Comparison of ENCODE assay signal across 2 cellular contexts in the genomic region with DNA sequence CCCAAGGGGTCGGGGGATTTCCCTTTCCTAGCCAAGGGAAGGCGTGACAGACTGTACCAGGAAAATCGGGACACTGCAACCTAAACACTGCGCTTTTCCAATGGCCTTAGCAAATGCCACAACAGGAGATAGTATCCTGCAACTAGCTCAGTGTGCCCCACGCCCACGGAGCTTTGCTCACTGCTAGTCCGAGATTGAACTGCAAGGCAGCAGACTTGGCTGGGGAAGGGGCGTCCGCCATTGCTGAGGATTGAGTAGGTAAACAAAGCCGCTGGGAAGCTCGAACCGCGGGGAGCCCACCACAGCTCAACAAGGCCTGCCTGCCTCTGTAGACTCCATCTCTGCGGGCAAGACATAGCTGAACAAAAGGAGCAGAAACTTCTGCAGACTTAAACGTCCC.
TF ChIP-seq lines count a peak whose summit lies in the region.

No MANE protein-coding gene starts in this region.

TF ChIP-seq in GM23338, 12 proteins besides CTCF, POLR2A, EP300 and RAD21 (continued from another document and continues in another):
- TF ChIP-seq, protein P1, sequence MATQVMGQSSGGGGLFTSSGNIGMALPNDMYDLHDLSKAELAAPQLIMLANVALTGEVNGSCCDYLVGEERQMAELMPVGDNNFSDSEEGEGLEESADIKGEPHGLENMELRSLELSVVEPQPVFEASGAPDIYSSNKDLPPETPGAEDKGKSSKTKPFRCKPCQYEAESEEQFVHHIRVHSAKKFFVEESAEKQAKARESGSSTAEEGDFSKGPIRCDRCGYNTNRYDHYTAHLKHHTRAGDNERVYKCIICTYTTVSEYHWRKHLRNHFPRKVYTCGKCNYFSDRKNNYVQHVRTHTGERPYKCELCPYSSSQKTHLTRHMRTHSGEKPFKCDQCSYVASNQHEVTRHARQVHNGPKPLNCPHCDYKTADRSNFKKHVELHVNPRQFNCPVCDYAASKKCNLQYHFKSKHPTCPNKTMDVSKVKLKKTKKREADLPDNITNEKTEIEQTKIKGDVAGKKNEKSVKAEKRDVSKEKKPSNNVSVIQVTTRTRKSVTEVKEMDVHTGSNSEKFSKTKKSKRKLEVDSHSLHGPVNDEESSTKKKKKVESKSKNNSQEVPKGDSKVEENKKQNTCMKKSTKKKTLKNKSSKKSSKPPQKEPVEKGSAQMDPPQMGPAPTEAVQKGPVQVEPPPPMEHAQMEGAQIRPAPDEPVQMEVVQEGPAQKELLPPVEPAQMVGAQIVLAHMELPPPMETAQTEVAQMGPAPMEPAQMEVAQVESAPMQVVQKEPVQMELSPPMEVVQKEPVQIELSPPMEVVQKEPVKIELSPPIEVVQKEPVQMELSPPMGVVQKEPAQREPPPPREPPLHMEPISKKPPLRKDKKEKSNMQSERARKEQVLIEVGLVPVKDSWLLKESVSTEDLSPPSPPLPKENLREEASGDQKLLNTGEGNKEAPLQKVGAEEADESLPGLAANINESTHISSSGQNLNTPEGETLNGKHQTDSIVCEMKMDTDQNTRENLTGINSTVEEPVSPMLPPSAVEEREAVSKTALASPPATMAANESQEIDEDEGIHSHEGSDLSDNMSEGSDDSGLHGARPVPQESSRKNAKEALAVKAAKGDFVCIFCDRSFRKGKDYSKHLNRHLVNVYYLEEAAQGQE (IDR thresholded peaks at IDR 0.05; ENCODE audit: unreplicated experiment) = no peak
- no peak for TF ChIP-seq NANOG (IDR thresholded peaks at IDR 0.05; ENCODE audit: borderline replicate concordance)
- no peak for TF ChIP-seq POLR2AphosphoS5 (IDR thresholded peaks at IDR 0.05; ENCODE audit: low read depth)
- TF ChIP-seq ZNF114 (CRISPR knock-in tag; IDR thresholded peaks at IDR 0.05) = no peak
- TF ChIP-seq, protein P2, sequence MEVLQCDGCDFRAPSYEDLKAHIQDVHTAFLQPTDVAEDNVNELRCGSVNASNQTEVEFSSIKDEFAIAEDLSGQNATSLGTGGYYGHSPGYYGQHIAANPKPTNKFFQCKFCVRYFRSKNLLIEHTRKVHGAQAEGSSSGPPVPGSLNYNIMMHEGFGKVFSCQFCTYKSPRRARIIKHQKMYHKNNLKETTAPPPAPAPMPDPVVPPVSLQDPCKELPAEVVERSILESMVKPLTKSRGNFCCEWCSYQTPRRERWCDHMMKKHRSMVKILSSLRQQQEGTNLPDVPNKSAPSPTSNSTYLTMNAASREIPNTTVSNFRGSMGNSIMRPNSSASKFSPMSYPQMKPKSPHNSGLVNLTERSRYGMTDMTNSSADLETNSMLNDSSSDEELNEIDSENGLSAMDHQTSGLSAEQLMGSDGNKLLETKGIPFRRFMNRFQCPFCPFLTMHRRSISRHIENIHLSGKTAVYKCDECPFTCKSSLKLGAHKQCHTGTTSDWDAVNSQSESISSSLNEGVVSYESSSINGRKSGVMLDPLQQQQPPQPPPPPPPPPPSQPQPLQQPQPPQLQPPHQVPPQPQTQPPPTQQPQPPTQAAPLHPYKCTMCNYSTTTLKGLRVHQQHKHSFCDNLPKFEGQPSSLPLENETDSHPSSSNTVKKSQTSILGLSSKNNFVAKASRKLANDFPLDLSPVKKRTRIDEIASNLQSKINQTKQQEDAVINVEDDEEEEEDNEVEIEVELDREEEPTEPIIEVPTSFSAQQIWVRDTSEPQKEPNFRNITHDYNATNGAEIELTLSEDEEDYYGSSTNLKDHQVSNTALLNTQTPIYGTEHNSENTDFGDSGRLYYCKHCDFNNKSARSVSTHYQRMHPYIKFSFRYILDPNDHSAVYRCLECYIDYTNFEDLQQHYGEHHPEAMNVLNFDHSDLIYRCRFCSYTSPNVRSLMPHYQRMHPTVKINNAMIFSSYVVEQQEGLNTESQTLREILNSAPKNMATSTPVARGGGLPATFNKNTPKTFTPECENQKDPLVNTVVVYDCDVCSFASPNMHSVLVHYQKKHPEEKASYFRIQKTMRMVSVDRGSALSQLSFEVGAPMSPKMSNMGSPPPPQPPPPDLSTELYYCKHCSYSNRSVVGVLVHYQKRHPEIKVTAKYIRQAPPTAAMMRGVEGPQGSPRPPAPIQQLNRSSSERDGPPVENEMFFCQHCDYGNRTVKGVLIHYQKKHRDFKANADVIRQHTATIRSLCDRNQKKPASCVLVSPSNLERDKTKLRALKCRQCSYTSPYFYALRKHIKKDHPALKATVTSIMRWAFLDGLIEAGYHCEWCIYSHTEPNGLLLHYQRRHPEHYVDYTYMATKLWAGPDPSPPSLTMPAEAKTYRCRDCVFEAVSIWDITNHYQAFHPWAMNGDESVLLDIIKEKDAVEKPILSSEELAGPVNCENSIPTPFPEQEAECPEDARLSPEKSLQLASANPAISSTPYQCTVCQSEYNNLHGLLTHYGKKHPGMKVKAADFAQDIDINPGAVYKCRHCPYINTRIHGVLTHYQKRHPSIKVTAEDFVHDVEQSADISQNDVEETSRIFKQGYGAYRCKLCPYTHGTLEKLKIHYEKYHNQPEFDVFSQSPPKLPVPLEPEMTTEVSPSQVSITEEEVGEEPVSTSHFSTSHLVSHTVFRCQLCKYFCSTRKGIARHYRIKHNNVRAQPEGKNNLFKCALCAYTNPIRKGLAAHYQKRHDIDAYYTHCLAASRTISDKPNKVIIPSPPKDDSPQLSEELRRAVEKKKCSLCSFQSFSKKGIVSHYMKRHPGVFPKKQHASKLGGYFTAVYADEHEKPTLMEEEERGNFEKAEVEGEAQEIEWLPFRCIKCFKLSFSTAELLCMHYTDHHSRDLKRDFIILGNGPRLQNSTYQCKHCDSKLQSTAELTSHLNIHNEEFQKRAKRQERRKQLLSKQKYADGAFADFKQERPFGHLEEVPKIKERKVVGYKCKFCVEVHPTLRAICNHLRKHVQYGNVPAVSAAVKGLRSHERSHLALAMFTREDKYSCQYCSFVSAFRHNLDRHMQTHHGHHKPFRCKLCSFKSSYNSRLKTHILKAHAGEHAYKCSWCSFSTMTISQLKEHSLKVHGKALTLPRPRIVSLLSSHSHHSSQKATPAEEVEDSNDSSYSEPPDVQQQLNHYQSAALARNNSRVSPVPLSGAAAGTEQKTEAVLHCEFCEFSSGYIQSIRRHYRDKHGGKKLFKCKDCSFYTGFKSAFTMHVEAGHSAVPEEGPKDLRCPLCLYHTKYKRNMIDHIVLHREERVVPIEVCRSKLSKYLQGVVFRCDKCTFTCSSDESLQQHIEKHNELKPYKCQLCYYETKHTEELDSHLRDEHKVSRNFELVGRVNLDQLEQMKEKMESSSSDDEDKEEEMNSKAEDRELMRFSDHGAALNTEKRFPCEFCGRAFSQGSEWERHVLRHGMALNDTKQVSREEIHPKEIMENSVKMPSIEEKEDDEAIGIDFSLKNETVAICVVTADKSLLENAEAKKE (CRISPR knock-in tag; IDR thresholded peaks at IDR 0.05) = no peak
- TF ChIP-seq CREB1 (CRISPR knock-in tag; IDR thresholded peaks at IDR 0.05; ENCODE audit: low read depth) = no peak
- TF ChIP-seq EZH2 (IDR thresholded peaks at IDR 0.05; ENCODE audit: low read depth, unreplicated experiment) = no peak
- TF ChIP-seq STAT1 (IDR thresholded peaks at IDR 0.05; ENCODE audit: unreplicated experiment) = no peak
- no peak for TF ChIP-seq JUNB (IDR thresholded peaks at IDR 0.05; ENCODE audit: unreplicated experiment)
- no peak for TF ChIP-seq EZH2phosphoT487 (IDR thresholded peaks at IDR 0.05; ENCODE audit: unreplicated experiment)

TF ChIP-seq in K562, 482 proteins besides CTCF, POLR2A, EP300 and RAD21:
- TF ChIP-seq, protein P3, sequence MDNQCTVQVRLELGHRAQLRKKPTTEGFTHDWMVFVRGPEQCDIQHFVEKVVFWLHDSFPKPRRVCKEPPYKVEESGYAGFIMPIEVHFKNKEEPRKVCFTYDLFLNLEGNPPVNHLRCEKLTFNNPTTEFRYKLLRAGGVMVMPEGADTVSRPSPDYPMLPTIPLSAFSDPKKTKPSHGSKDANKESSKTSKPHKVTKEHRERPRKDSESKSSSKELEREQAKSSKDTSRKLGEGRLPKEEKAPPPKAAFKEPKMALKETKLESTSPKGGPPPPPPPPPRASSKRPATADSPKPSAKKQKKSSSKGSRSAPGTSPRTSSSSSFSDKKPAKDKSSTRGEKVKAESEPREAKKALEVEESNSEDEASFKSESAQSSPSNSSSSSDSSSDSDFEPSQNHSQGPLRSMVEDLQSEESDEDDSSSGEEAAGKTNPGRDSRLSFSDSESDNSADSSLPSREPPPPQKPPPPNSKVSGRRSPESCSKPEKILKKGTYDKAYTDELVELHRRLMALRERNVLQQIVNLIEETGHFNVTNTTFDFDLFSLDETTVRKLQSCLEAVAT (IDR thresholded peaks at IDR 0.05) = no peak
- TF ChIP-seq PPARD (CRISPR knock-in tag; IDR thresholded peaks at IDR 0.05) (no peak), C11orf30 (IDR thresholded peaks at IDR 0.05; ENCODE audit: low read depth) (no peak), KAT2B (IDR thresholded peaks at IDR 0.05; ENCODE audit: low read depth, low read length) (no peak), FOXM1 (IDR thresholded peaks at IDR 0.05; ENCODE audit: low read depth) (no peak), FOXM1 (CRISPR knock-in tag; IDR thresholded peaks at IDR 0.05; ENCODE audit: low read depth) (no peak), RBM39 (optimal IDR thresholded peaks at IDR 0.05; ENCODE audit: low read depth, low read length) (no peak), ZNF717 (CRISPR knock-in tag; IDR thresholded peaks at IDR 0.05) (no peak), MEIS2 (IDR thresholded peaks at IDR 0.05; ENCODE audit: partially characterized antibody) (no peak), SMAD3 (CRISPR knock-in tag; conservative IDR thresholded peaks at IDR 0.05) (no peak), POLR2B (IDR thresholded peaks at IDR 0.05; ENCODE audit: low read depth, partially characterized antibody) (no peak), CHD1 (IDR thresholded peaks at IDR 0.05; ENCODE audit: low read length) (no peak), TAL1 (IDR thresholded peaks at IDR 0.05) (no peak), ZBTB7A (IDR thresholded peaks at IDR 0.05; ENCODE audit: borderline replicate concordance, control insufficient read depth, low read depth, low read length) (no peak), ZFP30 (CRISPR knock-in tag; IDR thresholded peaks at IDR 0.05; ENCODE audit: borderline replicate concordance) (no peak), DNMT1 (IDR thresholded peaks at IDR 0.05) (no peak), POU5F1 (IDR thresholded peaks at IDR 0.05; ENCODE audit: borderline replicate concordance, low read depth, low read length, partially characterized antibody) (no peak)
- TF ChIP-seq, protein P4, sequence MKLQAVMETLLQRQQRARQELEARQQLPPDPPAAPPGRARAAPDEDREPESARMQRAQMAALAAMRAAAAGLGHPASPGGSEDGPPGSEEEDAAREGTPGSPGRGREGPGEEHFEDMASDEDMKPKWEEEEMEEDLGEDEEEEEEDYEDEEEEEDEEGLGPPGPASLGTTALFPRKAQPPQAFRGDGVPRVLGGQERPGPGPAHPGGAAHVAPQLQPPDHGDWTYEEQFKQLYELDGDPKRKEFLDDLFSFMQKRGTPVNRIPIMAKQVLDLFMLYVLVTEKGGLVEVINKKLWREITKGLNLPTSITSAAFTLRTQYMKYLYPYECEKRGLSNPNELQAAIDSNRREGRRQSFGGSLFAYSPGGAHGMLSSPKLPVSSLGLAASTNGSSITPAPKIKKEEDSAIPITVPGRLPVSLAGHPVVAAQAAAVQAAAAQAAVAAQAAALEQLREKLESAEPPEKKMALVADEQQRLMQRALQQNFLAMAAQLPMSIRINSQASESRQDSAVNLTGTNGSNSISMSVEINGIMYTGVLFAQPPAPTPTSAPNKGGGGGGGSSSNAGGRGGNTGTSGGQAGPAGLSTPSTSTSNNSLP (IDR thresholded peaks at IDR 0.05; ENCODE audit: borderline replicate concordance, low read depth, low read length) = no peak
- TF ChIP-seq, protein P5, sequence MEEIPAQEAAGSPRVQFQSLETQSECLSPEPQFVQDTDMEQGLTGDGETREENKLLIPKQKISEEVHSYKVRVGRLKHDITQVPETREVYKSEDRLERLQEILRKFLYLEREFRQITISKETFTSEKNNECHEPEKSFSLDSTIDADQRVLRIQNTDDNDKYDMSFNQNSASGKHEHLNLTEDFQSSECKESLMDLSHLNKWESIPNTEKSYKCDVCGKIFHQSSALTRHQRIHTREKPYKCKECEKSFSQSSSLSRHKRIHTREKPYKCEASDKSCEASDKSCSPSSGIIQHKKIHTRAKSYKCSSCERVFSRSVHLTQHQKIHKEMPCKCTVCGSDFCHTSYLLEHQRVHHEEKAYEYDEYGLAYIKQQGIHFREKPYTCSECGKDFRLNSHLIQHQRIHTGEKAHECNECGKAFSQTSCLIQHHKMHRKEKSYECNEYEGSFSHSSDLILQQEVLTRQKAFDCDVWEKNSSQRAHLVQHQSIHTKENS (CRISPR knock-in tag; IDR thresholded peaks at IDR 0.05) = no peak
- TF ChIP-seq, protein P6, sequence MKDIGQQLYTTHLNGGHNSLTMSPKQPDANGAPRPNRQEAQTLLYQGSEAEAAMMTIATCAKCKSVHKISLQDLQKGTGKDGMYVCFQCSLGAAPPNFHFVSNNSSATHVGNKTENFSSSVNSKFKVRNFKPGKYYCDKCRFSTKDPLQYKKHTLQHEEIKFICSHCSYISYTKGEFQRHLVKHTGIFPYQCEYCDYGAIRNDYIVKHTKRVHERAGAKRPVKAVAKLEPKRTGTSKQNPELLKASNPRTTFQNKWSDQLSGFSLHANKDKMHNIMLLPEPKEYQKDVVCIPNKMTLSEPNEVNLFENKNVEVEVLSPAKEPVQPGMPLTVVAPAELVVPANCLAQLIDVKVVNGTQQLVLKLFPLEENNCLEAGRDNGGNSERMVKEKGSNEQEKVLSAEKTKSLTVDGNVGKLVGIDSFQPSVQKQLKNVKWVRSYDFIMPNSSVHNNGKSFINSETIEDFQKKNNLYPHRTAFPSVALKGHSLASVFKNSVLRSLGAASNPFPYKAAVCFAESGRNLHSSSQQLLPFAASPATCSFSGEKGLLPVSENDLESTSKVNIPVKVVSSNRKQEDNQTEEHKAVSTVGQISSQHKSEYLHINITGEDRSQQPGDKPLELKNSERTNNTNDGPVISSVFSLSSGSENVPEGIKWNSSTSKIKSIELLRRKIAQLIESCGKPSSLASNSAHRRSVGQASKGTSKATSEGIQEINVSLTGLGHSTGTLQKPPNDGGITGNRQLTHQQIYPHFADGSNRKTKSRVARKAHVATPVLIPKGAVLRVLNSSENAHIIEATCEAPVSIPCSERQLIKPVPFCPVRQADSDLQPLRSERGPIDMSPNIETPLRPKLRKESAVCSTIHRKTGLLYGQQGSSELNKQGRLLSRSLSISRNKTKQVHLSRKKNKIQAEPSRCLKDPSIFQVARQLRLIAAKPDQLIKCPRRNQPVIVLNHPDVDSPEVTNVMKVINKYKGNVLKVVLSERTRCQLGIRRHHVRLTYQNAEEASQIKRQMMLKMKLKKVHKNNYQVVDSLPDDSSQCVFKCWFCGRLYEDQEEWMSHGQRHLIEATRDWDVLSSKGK (CRISPR knock-in tag; IDR thresholded peaks at IDR 0.05) = no peak
